Comparison of ENCODE assay signal across 33 cellular contexts in the genomic region with DNA sequence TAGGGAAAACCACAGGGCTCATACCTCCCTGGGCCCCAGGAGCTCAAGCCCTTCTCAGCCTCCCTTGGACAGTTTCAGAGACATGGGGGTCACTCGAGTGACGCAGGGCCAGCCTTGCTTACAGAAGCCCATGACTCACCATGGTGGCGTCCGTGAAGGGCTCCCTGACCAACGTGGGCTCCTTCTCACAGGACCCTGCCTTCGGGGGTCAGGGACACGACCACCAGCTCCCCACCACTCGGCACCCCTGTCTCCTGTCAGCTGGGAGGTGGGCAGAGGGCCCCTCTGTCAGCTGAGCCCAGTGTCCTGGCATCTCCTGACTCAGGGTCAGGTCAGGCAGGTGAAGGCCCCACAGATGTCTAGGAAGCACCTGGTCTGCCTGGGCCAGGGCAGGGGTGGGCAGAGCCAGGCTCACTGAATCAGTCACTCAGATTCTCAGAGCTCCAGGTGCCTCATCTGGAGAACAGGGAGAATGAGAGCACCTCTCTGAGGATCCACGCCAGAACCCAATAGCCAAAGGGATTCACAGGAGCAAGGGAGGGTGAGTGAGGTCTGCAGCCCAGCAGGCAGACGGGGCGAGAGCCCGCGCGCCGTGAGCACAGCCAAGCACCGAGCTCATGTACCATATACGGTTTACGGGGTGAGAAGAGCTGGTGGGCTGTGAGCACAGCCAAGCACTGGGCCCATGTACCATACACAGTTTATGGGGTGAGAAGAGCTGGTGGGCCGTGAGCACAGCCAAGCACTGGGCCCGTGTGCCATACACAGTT.
"Had no signal": no experiment of that assay in that cellular context is flagged by ENCODE, and none has a peak within 500 bp of the region (broad histone marks: within the 10 kb centered on the region; RNA-seq: fewer than 3 reads in every experiment).

No MANE protein-coding gene starts in this region.

- H3K4me2 ChIP-seq: KMS-11, PC-9, SK-N-SH had no signal

- DNase-seq: activated CD4-positive, alpha-beta T cell treated with anti-CD3 and anti-CD28 coated beads for 36 hours; activated CD4-positive, alpha-beta T cell treated with anti-CD3 and anti-CD28 coated beads, Interleukin-2, amount 10 ng/mL, durations not matched to agents 7 days and 5 days; activated CD4-positive, alpha-beta T cell treated with anti-CD3 and anti-CD28 coated beads, Interleukin-2, amount 50 U/mL, for 48 hours; activated CD8-positive, alpha-beta T cell treated with anti-CD3 and anti-CD28 coated beads, Interleukin-2, amount 10 ng/mL, durations not matched to agents 7 days and 5 days; activated gamma-delta T cell treated with Interleukin-2 at 50 U/mL for 16 hours; activated naive CD4-positive, alpha-beta T cell treated with anti-CD3 and anti-CD28 coated beads for 36 hours; activated T-cell treated with anti-CD3 and anti-CD28 coated beads, Interleukin-2, amount 50 U/mL, for 24 hours; adrenal gland; anterior cingulate cortex; brain microvascular endothelial cell; central memory CD4-positive, alpha-beta T cell; MM.1S; MV-4-11; NCI-H1092; NCI-H1436 treated with DMSO at 0.1 percent for 48 hours; NCI-H1694 treated with DMSO at 0.1 percent for 48 hours; NCI-H2029; NCI-H345; NCI-H524 treated with DMSO at 0.1 percent for 48 hours; NCI-H748 treated with DMSO at 0.1 percent for 48 hours; NK-92 treated with Interleukin-12 subunit alpha and Interleukin-12 subunit beta, amount 100 ng/mL, for 24 hours; PC-9; SHP77 treated with DMSO at 0.1 percent for 48 hours; SK-N-SH had no signal

- H3K4me1 ChIP-seq: adrenal gland had no signal

- H3K27me3 ChIP-seq: adrenal gland, brain microvascular endothelial cell, SJSA1 had no signal

- H3K4me3 Mint-ChIP-seq: activated CD4-positive, alpha-beta T cell treated with anti-CD3 and anti-CD28 coated beads for 36 hours; activated CD4-positive, alpha-beta T cell treated with anti-CD3 and anti-CD28 coated beads, Interleukin-2, amount 10 ng/mL, durations not matched to agents 7 days and 5 days; activated CD8-positive, alpha-beta T cell treated with anti-CD3 and anti-CD28 coated beads, Interleukin-2, amount 10 ng/mL, durations not matched to agents 7 days and 5 days; activated naive CD4-positive, alpha-beta T cell treated with anti-CD3 and anti-CD28 coated beads for 36 hours; activated T-cell treated with anti-CD3 and anti-CD28 coated beads, Interleukin-2, amount 50 U/mL, for 24 hours; T-helper 1 cell treated with Interleukin-12 subunit alpha and Interleukin-12 subunit beta and Interleukin-4 antibody, amounts not matched to agents 30 μg/mL and 1 μg/mL, for 36 hours; T-helper 2 cell treated with Interferon-gamma antibody and Interleukin-4, amounts not matched to agents 5 μg/mL and 100 μg/mL, for 36 hours; WTC11 had no signal

- H3K27ac Mint-ChIP-seq: activated CD4-positive, alpha-beta T cell treated with anti-CD3 and anti-CD28 coated beads for 36 hours; activated CD4-positive, alpha-beta T cell treated with anti-CD3 and anti-CD28 coated beads, Interleukin-2, amount 10 ng/mL, durations not matched to agents 7 days and 5 days; activated CD8-positive, alpha-beta T cell treated with anti-CD3 and anti-CD28 coated beads, Interleukin-2, amount 10 ng/mL, durations not matched to agents 7 days and 5 days; activated naive CD4-positive, alpha-beta T cell treated with anti-CD3 and anti-CD28 coated beads for 36 hours; activated T-cell treated with anti-CD3 and anti-CD28 coated beads, Interleukin-2, amount 50 U/mL, for 24 hours; activated T-helper 2 cell treated with anti-CD3 and anti-CD28 coated beads, Interferon-gamma antibody, Interleukin-2, Interleukin-4, amounts not matched to agents 10 μg/mL and 5 μg/mL and 100 μg/mL, durations not matched to agents 14 hours and 24 hours and 36 hours; T-helper 1 cell treated with Interleukin-12 subunit alpha and Interleukin-12 subunit beta and Interleukin-4 antibody, amounts not matched to agents 30 μg/mL and 1 μg/mL, for 36 hours; T-helper 2 cell treated with Interferon-gamma antibody and Interleukin-4, amounts not matched to agents 5 μg/mL and 100 μg/mL, for 36 hours; WTC11 had no signal

- H3K9me3 ChIP-seq: adrenal gland, SK-N-SH had no signal

- H3K36me3 ChIP-seq: adrenal gland, brain microvascular endothelial cell, SJSA1 had no signal

- H3K9me3 Mint-ChIP-seq: activated CD4-positive, alpha-beta T cell treated with anti-CD3 and anti-CD28 coated beads, Interleukin-2, amount 10 ng/mL, durations not matched to agents 7 days and 5 days; activated naive CD4-positive, alpha-beta T cell treated with anti-CD3 and anti-CD28 coated beads for 36 hours; activated naive CD4-positive, alpha-beta T cell treated with anti-CD3 and anti-CD28 coated beads, Interleukin-2, amount 50 U/mL, for 72 hours; activated T-cell treated with anti-CD3 and anti-CD28 coated beads, Interleukin-2, amount 50 U/mL, for 24 hours; activated T-helper 2 cell treated with anti-CD3 and anti-CD28 coated beads, Interferon-gamma antibody, Interleukin-2, Interleukin-4, amounts not matched to agents 10 μg/mL and 5 μg/mL and 100 μg/mL, durations not matched to agents 14 hours and 24 hours and 36 hours; T-helper 1 cell treated with Interleukin-12 subunit alpha and Interleukin-12 subunit beta and Interleukin-4 antibody, amounts not matched to agents 30 μg/mL and 1 μg/mL, for 36 hours; T-helper 2 cell treated with Interferon-gamma antibody and Interleukin-4, amounts not matched to agents 5 μg/mL and 100 μg/mL, for 36 hours had no signal

- H3K9ac ChIP-seq: KMS-11, SK-N-SH had no signal

- H3K27ac ChIP-seq: adrenal gland, brain microvascular endothelial cell, KMS-11, PC-9, RWPE1, SJSA1 had no signal

- H3K4me3 ChIP-seq: adrenal gland, PC-9, SJSA1 had no signal

- ATAC-seq: activated CD4-positive, alpha-beta T cell treated with anti-CD3 and anti-CD28 coated beads for 36 hours; activated CD4-positive, CD25-positive, alpha-beta regulatory T cell treated with anti-CD3 and anti-CD28 coated beads, Interleukin-2, amount 50 U/mL, for 24 hours; activated CD8-positive, alpha-beta T cell treated with anti-CD3 and anti-CD28 coated beads, Interleukin-2, amount 10 ng/mL, durations not matched to agents 7 days and 5 days; activated naive CD4-positive, alpha-beta T cell treated with anti-CD3 and anti-CD28 coated beads, Interleukin-2, amount 50 U/mL, for 72 hours; WTC11 had no signal

- H2AFZ ChIP-seq: PC-9 had no signal

- H3K4me1 Mint-ChIP-seq: activated CD4-positive, alpha-beta T cell treated with anti-CD3 and anti-CD28 coated beads for 36 hours; activated CD4-positive, alpha-beta T cell treated with anti-CD3 and anti-CD28 coated beads, Interleukin-2, amount 10 ng/mL, durations not matched to agents 7 days and 5 days had no signal

- H3K36me3 Mint-ChIP-seq: activated naive CD4-positive, alpha-beta T cell treated with anti-CD3 and anti-CD28 coated beads, Interleukin-2, amount 50 U/mL, for 72 hours; WTC11 had no signal

- H3K27me3 Mint-ChIP-seq: activated CD4-positive, alpha-beta T cell treated with anti-CD3 and anti-CD28 coated beads, Interleukin-2, amount 10 ng/mL, durations not matched to agents 7 days and 5 days had no signal
